Comparison of ENCODE assay signal across 8 cellular contexts in genomic region chr16:2458887-2459646, GRCh38. TPM values are rescaled to one million over a fixed set of nuclear protein-coding genes. Genes with fewer than 3 reads are reported as not detected.
DNase-seq lines count a peak whose midpoint lies in the region; ATAC-seq and TF ChIP-seq lines count a peak whose summit lies in the region.

No MANE protein-coding gene starts in this region.

- peaks cover 21% of the 10 kb centered on the region for H3K79me2 ChIP-seq in DOHH2 (ENCODE audit: control insufficient read depth, low read length)

- peaks cover 13% of the 10 kb centered on the region for H3F3A ChIP-seq in DOHH2 (ENCODE audit: control insufficient read depth, insufficient read depth)

- H3K4me3 ChIP-seq in DOHH2 (ENCODE audit: low read length) (peak overlapping the region; percentile 78), MG63 (peak overlapping the region; percentile 60), neuron (ENCODE audit: low read length) (peak overlapping the region; percentile 50)
- H3K4me3 ChIP-seq in effector memory CD4-positive, alpha-beta T cell (ENCODE audit: insufficient read depth, low read depth, low read length, poor library complexity, severe bottlenecking), result peak overlapping the region; percentile 74

- no peaks in the 10 kb centered on the region for H4K20me1 ChIP-seq in DOHH2 (ENCODE audit: control insufficient read depth, insufficient read depth, low read depth, low read length)

- H3K4me1 ChIP-seq in DOHH2 (ENCODE audit: control insufficient read depth, low read length) (peaks cover 44% of the 10 kb centered on the region), neuron (ENCODE audit: insufficient read depth, low read length) (peaks cover 12% of the 10 kb centered on the region)
- H3K4me1 ChIP-seq in effector memory CD4-positive, alpha-beta T cell (ENCODE audit: control insufficient read depth, insufficient read depth, low read length, poor library complexity, severe bottlenecking), result peaks cover 12% of the 10 kb centered on the region

- H3K9me2 ChIP-seq in DOHH2 (replicated peaks; ENCODE audit: control insufficient read depth, low read length), result no peaks in the 10 kb centered on the region

- DNase-seq in MG63 (no peak), OCI-M1 (lab: John Stamatoyannopoulos, UW) (no peak), omental fat pad (ENCODE audit: low spot score) (no peak), SIG-M5 treated with dmso at 0.1 percent for 504 hours (lab: John Stamatoyannopoulos, UW; ENCODE audit: unreplicated experiment) (no peak), T-helper 9 cell (no peak)
- DNase-seq in effector memory CD4-positive, alpha-beta T cell, result no peak

- no peaks in the 10 kb centered on the region for H3K27me3 ChIP-seq in DOHH2 (ENCODE audit: control insufficient read depth, low read length)
- no peaks in the 10 kb centered on the region for H3K27me3 ChIP-seq in MG63
- H3K27me3 ChIP-seq in effector memory CD4-positive, alpha-beta T cell (replicated peaks; ENCODE audit: control insufficient read depth, insufficient read depth, low read length, poor library complexity, severe bottlenecking), result no peaks in the 10 kb centered on the region
- no peaks in the 10 kb centered on the region for H3K27me3 ChIP-seq in neuron (ENCODE audit: insufficient read depth, low read length)

- H3K27ac ChIP-seq in DOHH2 (ENCODE audit: low read depth, low read length), result peak overlapping the region; percentile 65
- H3K27ac ChIP-seq in effector memory CD4-positive, alpha-beta T cell (ENCODE audit: insufficient read depth, low read length, poor library complexity, severe bottlenecking), result no peak overlapping the region

- H3K36me3 ChIP-seq in DOHH2 (ENCODE audit: control insufficient read depth, low read length) (peaks cover 68% of the 10 kb centered on the region), MG63 (peaks cover 51% of the 10 kb centered on the region), neuron (ENCODE audit: insufficient read depth, low read length) (peaks cover 35% of the 10 kb centered on the region)
- H3K36me3 ChIP-seq in effector memory CD4-positive, alpha-beta T cell (ENCODE audit: control insufficient read depth, insufficient read depth, low read length), result no peaks in the 10 kb centered on the region

- peak overlapping the region; percentile 31 for H2AFZ ChIP-seq in neuron (ENCODE audit: low read depth, low read length)

- ATAC-seq in omental fat pad (ENCODE audit: low FRiP score), result no peak

- H3K9me3 ChIP-seq in DOHH2 (ENCODE audit: control insufficient read depth, insufficient read depth, low read length) (no peaks in the 10 kb centered on the region), MG63 (no peaks in the 10 kb centered on the region), neuron (ENCODE audit: low read length) (no peaks in the 10 kb centered on the region)
- no peaks in the 10 kb centered on the region for H3K9me3 ChIP-seq in effector memory CD4-positive, alpha-beta T cell (ENCODE audit: control insufficient read depth, low read length)

- peak overlapping the region; percentile 95 for H3K4me2 ChIP-seq in DOHH2 (ENCODE audit: low read length)

- no peak for TF ChIP-seq CTCF in DOHH2 (IDR thresholded peaks at IDR 0.05; ENCODE audit: low read depth, low read length, poor library complexity, severe bottlenecking)
- TF ChIP-seq CTCF in omental fat pad (IDR thresholded peaks at IDR 0.05), result no peak

RNA-seq across cellular contexts. Expression of gene TEDC2, which starts 0.8 kb away (rescaled TPM):
- 32.3 and 38.6 TPM in 2 replicates for total RNA-seq in MG63 (2014; rRNA removed; shearing (Covaris generic); ENCODE audit: low replicate concordance)
- total RNA-seq in omental fat pad, result 1 to 10 TPM in 1 of 4 donors, under 1 TPM in 1, not detected in 2; 0.50 to 1.1 TPM

RNA-seq across cellular contexts. Expression of gene NTN3, which starts 12.0 kb away (rescaled TPM):
- total RNA-seq in MG63 (2014; rRNA removed; shearing (Covaris generic); ENCODE audit: low replicate concordance), result not detected in 2 replicates
- total RNA-seq in omental fat pad, result under 1 TPM in 2 of 4 donors, not detected in 2; 0.28 to 0.44 TPM

RNA-seq across cellular contexts. Expression of gene TBC1D24, which starts 15.9 kb away (rescaled TPM):
- 12.9 and 14.8 TPM in 2 replicates for total RNA-seq in MG63 (2014; rRNA removed; shearing (Covaris generic); ENCODE audit: low replicate concordance)
- 10 to 100 TPM; 10.4 to 19.4 (median 13.0) TPM for total RNA-seq in omental fat pad

RNA-seq across cellular contexts. Expression of gene CCNF, which starts 29.8 kb away (rescaled TPM):
- total RNA-seq in MG63 (2014; rRNA removed; shearing (Covaris generic); ENCODE audit: low replicate concordance), result 33.3 and 35.9 TPM in 2 replicates
- 1 to 10 TPM; 1.3 to 2.9 (median 2.5) TPM for total RNA-seq in omental fat pad

RNA-seq across cellular contexts. Expression of gene ATP6V0C, which starts 54.7 kb away (rescaled TPM):
- 15.0 and 19.4 TPM in 2 replicates for total RNA-seq in MG63 (2014; rRNA removed; shearing (Covaris generic); ENCODE audit: low replicate concordance)
- 100 to 1,000 TPM in 1 of 4 donors, 10 to 100 TPM in 3; 43.5 to 113 (median 67.9) TPM for total RNA-seq in omental fat pad

Comparison
In these comparisons a context has a peak if more than half of its experiments do, and no peak if none do; other contexts are left out.
1. RNA of gene TEDC2, which starts 0.8 kb away (total RNA-seq): 32.3 to 38.6 TPM in MG63; 0.50 to 1.1 TPM in omental fat pad; every median in the first group is over 10 times any median in the second.
2. Peak in every context shown above with its lines, with median percentiles within 50 percentile points of each other: H3K4me3 ChIP-seq.